In genomic region chr6:44258325-44258863, GRCh38 we compare ENCODE assay signal across 12 cellular contexts. TPM values are rescaled to one million over a fixed set of nuclear protein-coding genes. Genes with fewer than 3 reads are reported as not detected.
DNase-seq lines count a peak whose midpoint lies in the region; ATAC-seq, FAIRE-seq and TF ChIP-seq lines count a peak whose summit lies in the region.
"Had no signal": no experiment of that assay in that cellular context is flagged by ENCODE, and none has a peak within 500 bp of the region (broad histone marks: within the 10 kb centered on the region; RNA-seq: fewer than 3 reads in every experiment).

No MANE protein-coding gene starts in this region.

- DNase-seq in GM12892 (ENCODE audit: insufficient read length) (no peak), naive B cell (peak; percentile 67), NCI-H1105 (lab: John Stamatoyannopoulos, UW) (no peak), epidermal melanocyte (ENCODE audit: insufficient read length, low spot score) (no peak)
- DNase-seq in activated T-helper 2 cell treated with anti-CD3 and anti-CD28 coated beads, Interferon-gamma antibody, Interleukin-2, Interleukin-4, amounts not matched to agents 10 μg/mL and 5 μg/mL and 100 μg/mL, durations not matched to agents 14 hours and 24 hours and 36 hours (ENCODE audit: low spot score), result no peak
- DNase-seq: activated CD4-positive, CD25-positive, alpha-beta regulatory T cell; midbrain; stimulated activated CD4-positive, alpha-beta T cell treated with anti-CD3 and anti-CD28 coated beads, Interleukin-15, amount 100 ng/mL, for 24 hours had no signal

- H3K27ac ChIP-seq in 22Rv1, result peak overlapping the region; percentile 91

- peaks cover 73% of the 10 kb centered on the region for H3K36me3 Mint-ChIP-seq in activated T-helper 2 cell treated with anti-CD3 and anti-CD28 coated beads, Interferon-gamma antibody, Interleukin-2, Interleukin-4, amounts not matched to agents 10 μg/mL and 5 μg/mL and 100 μg/mL, durations not matched to agents 14 hours and 24 hours and 36 hours (ENCODE audit: low read depth)
- peaks cover 8 to 39% of the 10 kb centered on the region in 2 donors for H3K36me3 Mint-ChIP-seq in naive B cell

- ATAC-seq in naive B cell (ENCODE audit: low read depth in 2 of 2) (peak in 1 of 2 donors; percentile 20), GM19328 (IDR thresholded peaks at IDR 0.05; ENCODE audit: unreplicated experiment) (no peak), HG03108 (IDR thresholded peaks at IDR 0.05; ENCODE audit: unreplicated experiment) (no peak)

- peak overlapping the region; percentile 85 for H3K27ac Mint-ChIP-seq in activated T-helper 2 cell treated with anti-CD3 and anti-CD28 coated beads, Interferon-gamma antibody, Interleukin-2, Interleukin-4, amounts not matched to agents 10 μg/mL and 5 μg/mL and 100 μg/mL, durations not matched to agents 14 hours and 24 hours and 36 hours
- peak overlapping the region; percentile 81 to 100 (median 98) for H3K27ac Mint-ChIP-seq in naive B cell

- peak overlapping the region; percentile 78 for H3K4me3 Mint-ChIP-seq in activated T-helper 2 cell treated with anti-CD3 and anti-CD28 coated beads, Interferon-gamma antibody, Interleukin-2, Interleukin-4, amounts not matched to agents 10 μg/mL and 5 μg/mL and 100 μg/mL, durations not matched to agents 14 hours and 24 hours and 36 hours (ENCODE audit: low read depth)
- H3K4me3 Mint-ChIP-seq in naive B cell, result peak overlapping the region; percentile 79 to 96 (median 90)

- no peaks in the 10 kb centered on the region for H3K9me3 Mint-ChIP-seq in activated T-helper 2 cell treated with anti-CD3 and anti-CD28 coated beads, Interferon-gamma antibody, Interleukin-2, Interleukin-4, amounts not matched to agents 10 μg/mL and 5 μg/mL and 100 μg/mL, durations not matched to agents 14 hours and 24 hours and 36 hours
- peaks cover 0 to 2% (median 0%) of the 10 kb centered on the region in 7 donors for H3K9me3 Mint-ChIP-seq in naive B cell

- FAIRE-seq in GM12892 (lab: Jason Lieb, UNC), result peak; percentile 51

- H3K27me3 Mint-ChIP-seq in activated T-helper 2 cell treated with anti-CD3 and anti-CD28 coated beads, Interferon-gamma antibody, Interleukin-2, Interleukin-4, amounts not matched to agents 10 μg/mL and 5 μg/mL and 100 μg/mL, durations not matched to agents 14 hours and 24 hours and 36 hours (ENCODE audit: low read depth), result no peaks in the 10 kb centered on the region
- no peaks in the 10 kb centered on the region for H3K27me3 Mint-ChIP-seq in naive B cell

- no peak for TF ChIP-seq POLR2A in GM12892 (IDR thresholded peaks at IDR 0.05; ENCODE audit: low read depth, low read length)

- intact Hi-C loops in activated T-helper 2 cell treated with anti-CD3 and anti-CD28 coated beads, Interferon-gamma antibody, Interleukin-2, Interleukin-4, amounts not matched to agents 10 μg/mL and 5 μg/mL and 100 μg/mL, durations not matched to agents 14 hours and 24 hours and 36 hours (cut with micrococcal nuclease), result loop anchor here (5.0 kb wide), 2 partner anchors 486 to 621 kb away; partner anchors contain the start of genes MAD2L1BP and VEGFA

- H3K4me1 Mint-ChIP-seq in activated T-helper 2 cell treated with anti-CD3 and anti-CD28 coated beads, Interferon-gamma antibody, Interleukin-2, Interleukin-4, amounts not matched to agents 10 μg/mL and 5 μg/mL and 100 μg/mL, durations not matched to agents 14 hours and 24 hours and 36 hours (ENCODE audit: low read depth), result peaks cover 57% of the 10 kb centered on the region
- H3K4me1 Mint-ChIP-seq in naive B cell, result peaks cover 74 to 89% (median 89%) of the 10 kb centered on the region in 3 donors

- no peak for TF ChIP-seq CTCF in 22Rv1 (IDR thresholded peaks at IDR 0.05)

RNA-seq across cellular contexts. Expression of gene SLC35B2, which starts 1.1 kb away (rescaled TPM):
- polyA plus RNA-seq in GM12892 (2012; ENCODE audit: missing spikeins), result 38.8 TPM
- 27.6 and 29.6 TPM in 2 replicates for total RNA-seq in activated T-helper 2 cell treated with anti-CD3 and anti-CD28 coated beads, Interferon-gamma antibody, Interleukin-2, Interleukin-4, amounts not matched to agents 10 μg/mL and 5 μg/mL and 100 μg/mL, durations not matched to agents 14 hours and 24 hours and 36 hours
- 10 to 100 TPM; 24.2 to 38.6 (median 27.2) TPM for polyA plus RNA-seq in naive B cell (ENCODE audit: low read depth in 6 of 6)

RNA-seq across cellular contexts. Expression of gene NFKBIE, which starts 7.0 kb away (rescaled TPM):
- polyA plus RNA-seq in GM12892 (2012; ENCODE audit: missing spikeins), result 60.4 TPM
- 23.8 and 25.1 TPM in 2 replicates for total RNA-seq in activated T-helper 2 cell treated with anti-CD3 and anti-CD28 coated beads, Interferon-gamma antibody, Interleukin-2, Interleukin-4, amounts not matched to agents 10 μg/mL and 5 μg/mL and 100 μg/mL, durations not matched to agents 14 hours and 24 hours and 36 hours
- 10 to 100 TPM; 22.1 to 30.8 (median 27.9) TPM for polyA plus RNA-seq in naive B cell (ENCODE audit: low read depth in 6 of 6)

RNA-seq across cellular contexts. Expression of gene HSP90AB1, which starts 11.5 kb away (rescaled TPM):
- 974 TPM for polyA plus RNA-seq in GM12892 (2012; ENCODE audit: missing spikeins)
- total RNA-seq in activated T-helper 2 cell treated with anti-CD3 and anti-CD28 coated beads, Interferon-gamma antibody, Interleukin-2, Interleukin-4, amounts not matched to agents 10 μg/mL and 5 μg/mL and 100 μg/mL, durations not matched to agents 14 hours and 24 hours and 36 hours, result 2,402 and 2,404 TPM in 2 replicates
- 100 to 1,000 TPM; 420 to 486 (median 447) TPM for polyA plus RNA-seq in naive B cell (ENCODE audit: low read depth in 6 of 6)

RNA-seq across cellular contexts. Expression of gene TMEM151B, which starts 11.9 kb away (rescaled TPM):
- 0.61 TPM for polyA plus RNA-seq in GM12892 (2012; ENCODE audit: missing spikeins)
- 0.05 TPM in 1 of 2 replicates, not detected in the other for total RNA-seq in activated T-helper 2 cell treated with anti-CD3 and anti-CD28 coated beads, Interferon-gamma antibody, Interleukin-2, Interleukin-4, amounts not matched to agents 10 μg/mL and 5 μg/mL and 100 μg/mL, durations not matched to agents 14 hours and 24 hours and 36 hours
- polyA plus RNA-seq in naive B cell (ENCODE audit: low read depth in 6 of 6), result not detected
- total RNA-seq: subcutaneous adipose tissue had no signal

RNA-seq across cellular contexts. Expression of gene SLC29A1, which starts 35.0 kb away (rescaled TPM):
- polyA plus RNA-seq in GM12892 (2012; ENCODE audit: missing spikeins), result 53.0 TPM
- total RNA-seq in activated T-helper 2 cell treated with anti-CD3 and anti-CD28 coated beads, Interferon-gamma antibody, Interleukin-2, Interleukin-4, amounts not matched to agents 10 μg/mL and 5 μg/mL and 100 μg/mL, durations not matched to agents 14 hours and 24 hours and 36 hours, result 125 and 134 TPM in 2 replicates
- polyA plus RNA-seq in naive B cell (ENCODE audit: low read depth in 6 of 6), result 1 to 10 TPM in 3 of 6 donors, under 1 TPM in 3; 0.15 to 3.1 (median 0.99) TPM
